In genomic region chr19:42242071-42242511, GRCh38 we compare ENCODE assay signal across 8 cellular contexts. TPM values are rescaled to one million over a fixed set of nuclear protein-coding genes. Genes with fewer than 3 reads are reported as not detected.
DNase-seq lines count a peak whose midpoint lies in the region; ATAC-seq and TF ChIP-seq lines count a peak whose summit lies in the region.

No MANE protein-coding gene starts in this region.

- H3K4me3 ChIP-seq in ascending aorta (peak overlapping the region; percentile 93 to 95), left lung (peak overlapping the region; percentile 83 to 85), suprapubic skin (peak overlapping the region; percentile 62)

- peaks cover 16 to 41% of the 10 kb centered on the region in 2 donors for H3K4me1 ChIP-seq in ascending aorta
- H3K4me1 ChIP-seq in left lung, result peaks cover 27 to 58% of the 10 kb centered on the region in 2 donors
- H3K4me1 ChIP-seq in suprapubic skin, result peaks cover 60% of the 10 kb centered on the region

- DNase-seq in ascending aorta (ENCODE audit: low spot score in 2 of 2) (no peak), left lung (no peak), suprapubic skin (ENCODE audit: low spot score in 2 of 2) (peak in 1 of 2 donors; percentile 79), SK-N-DZ (ENCODE audit: low spot score) (no peak), cerebellum (ENCODE audit: low spot score) (no peak)

- WGBS in suprapubic skin, result 0% methylated on average over 1 of the region's 49 CpGs

- TF ChIP-seq EP300 in suprapubic skin (IDR thresholded peaks at IDR 0.05), result no peak

- peak overlapping the region; percentile 76 to 97 for H3K27ac ChIP-seq in ascending aorta
- peak overlapping the region; percentile 91 to 93 for H3K27ac ChIP-seq in left lung
- peak overlapping the region; percentile 90 for H3K27ac ChIP-seq in suprapubic skin

- TF ChIP-seq CTCF in ascending aorta (IDR thresholded peaks at IDR 0.05) (peak in 1 of 3 experiments; percentile 33), left lung (IDR thresholded peaks at IDR 0.05) (no peak), suprapubic skin (IDR thresholded peaks at IDR 0.05) (no peak)

- no peaks in the 10 kb centered on the region for H3K27me3 ChIP-seq in ascending aorta
- no peaks in the 10 kb centered on the region for H3K27me3 ChIP-seq in left lung
- H3K27me3 ChIP-seq in suprapubic skin, result no peaks in the 10 kb centered on the region

- no peak for TF ChIP-seq POLR2A in suprapubic skin (IDR thresholded peaks at IDR 0.05)

- H3K36me3 ChIP-seq in ascending aorta (peaks cover 5 to 9% of the 10 kb centered on the region in 2 donors), left lung (peaks cover 0 to 23% of the 10 kb centered on the region in 2 donors), suprapubic skin (peaks cover 13% of the 10 kb centered on the region)

- intact Hi-C loops in ascending aorta (cut with DNase I) (loop anchor here (1.0 to 5.0 kb wide), 5 partner anchors 22 to 283 kb away; partner anchors contain the start of genes MEGF8, RABAC1, ZNF526 and ZNF574), left lung (cut with DNase I) (no loop called here)

- H3K9me3 ChIP-seq in ascending aorta (no peaks in the 10 kb centered on the region), left lung (no peaks in the 10 kb centered on the region), suprapubic skin (no peaks in the 10 kb centered on the region)

- ATAC-seq in GM18520 (IDR thresholded peaks at IDR 0.05; ENCODE audit: unreplicated experiment) (peak; percentile 1), HG03432 (IDR thresholded peaks at IDR 0.05; ENCODE audit: unreplicated experiment) (peak; percentile 0), left lung (no peak), HG02642 (IDR thresholded peaks at IDR 0.05; ENCODE audit: poor library complexity, unreplicated experiment) (no peak)

RNA-seq across cellular contexts. Expression of gene GSK3A, which starts 0.3 kb away (rescaled TPM):
- total RNA-seq in ascending aorta (27.0 TPM), left lung (10 to 100 TPM; 33.4 to 40.3 TPM), suprapubic skin (10 to 100 TPM; 24.0 to 37.3 (median 28.3) TPM), cerebellum (16.8 TPM)
- polyA plus RNA-seq in SK-N-DZ (2014; cell fraction: cytosol; rRNA removed), result 39.7 and 55.9 TPM in 2 replicates
- polyA plus RNA-seq in SK-N-DZ (2014; cell fraction: nucleus; rRNA removed), result 26.7 and 35.8 TPM in 2 replicates

RNA-seq across cellular contexts. Expression of gene ERF, which starts 12.8 kb away (rescaled TPM):
- total RNA-seq in ascending aorta (51.6 TPM), left lung (10 to 100 TPM; 47.0 to 55.0 TPM), suprapubic skin (10 to 100 TPM; 36.8 to 49.5 (median 45.8) TPM), cerebellum (9.2 TPM)
- 30.2 and 33.4 TPM in 2 replicates for polyA plus RNA-seq in SK-N-DZ (2014; cell fraction: cytosol; rRNA removed)
- polyA plus RNA-seq in SK-N-DZ (2014; cell fraction: nucleus; rRNA removed), result 69.8 and 78.5 TPM in 2 replicates

RNA-seq across cellular contexts. Expression of gene ZNF526, which starts 22.0 kb away (rescaled TPM):
- 7.0 TPM for total RNA-seq in ascending aorta
- total RNA-seq in left lung, result 10 to 100 TPM; 11.5 to 12.7 TPM
- 10 to 100 TPM in 2 of 4 donors, 1 to 10 TPM in 2; 4.2 to 12.9 (median 8.9) TPM for total RNA-seq in suprapubic skin
- polyA plus RNA-seq in SK-N-DZ (2014; cell fraction: cytosol; rRNA removed), result 7.7 and 9.3 TPM in 2 replicates
- 5.6 and 6.5 TPM in 2 replicates for polyA plus RNA-seq in SK-N-DZ (2014; cell fraction: nucleus; rRNA removed)
- 6.4 TPM for total RNA-seq in cerebellum

RNA-seq across cellular contexts. Expression of gene DEDD2, which starts 24.6 kb away (rescaled TPM):
- total RNA-seq in ascending aorta (30.2 TPM), left lung (10 to 100 TPM; 22.7 to 34.8 TPM), suprapubic skin (10 to 100 TPM; 51.3 to 78.9 (median 65.6) TPM), cerebellum (17.8 TPM)
- polyA plus RNA-seq in SK-N-DZ (2014; cell fraction: cytosol; rRNA removed), result 50.8 and 59.3 TPM in 2 replicates
- 44.6 and 50.5 TPM in 2 replicates for polyA plus RNA-seq in SK-N-DZ (2014; cell fraction: nucleus; rRNA removed)

RNA-seq across cellular contexts. Expression of gene CIC, which starts 27.0 kb away (rescaled TPM):
- total RNA-seq in ascending aorta (247 TPM), left lung (10 to 100 TPM; 59.8 to 76.1 TPM), suprapubic skin (10 to 100 TPM; 57.5 to 91.6 (median 81.9) TPM), cerebellum (24.0 TPM)
- 14.2 and 17.4 TPM in 2 replicates for polyA plus RNA-seq in SK-N-DZ (2014; cell fraction: cytosol; rRNA removed)
- 35.7 and 42.1 TPM in 2 replicates for polyA plus RNA-seq in SK-N-DZ (2014; cell fraction: nucleus; rRNA removed)

Comparison
In these comparisons a context has a peak if more than half of its experiments do, and no peak if none do; other contexts are left out.
1. ATAC-seq: peak in GM18520 (single experiment) and HG03432 (single experiment); none in left lung (single experiment) and HG02642 (single experiment).
2. Peak in every context shown above with its lines, with median percentiles within 50 percentile points of each other: H3K27ac ChIP-seq and H3K4me3 ChIP-seq.